17 cellular contexts compared by ENCODE assay signal in genomic region chr16:88830250-88830649, GRCh38. TPM values are rescaled to one million over a fixed set of nuclear protein-coding genes. Genes with fewer than 3 reads are reported as not detected.
DNase-seq lines count a peak whose midpoint lies in the region; ATAC-seq and TF ChIP-seq lines count a peak whose summit lies in the region.
"Had no signal": no experiment of that assay in that cellular context is flagged by ENCODE, and none has a peak within 500 bp of the region (broad histone marks: within the 10 kb centered on the region; RNA-seq: fewer than 3 reads in every experiment).

No MANE protein-coding gene starts in this region.

- H3K14ac ChIP-seq in mesenchymal stem cell (ENCODE audit: low read length in 2 of 2), result no peak overlapping the region

- H4K8ac ChIP-seq in mesenchymal stem cell (ENCODE audit: low read length), result no peak overlapping the region

- no peaks in the 10 kb centered on the region for H3K4me1 Mint-ChIP-seq in WTC11
- H3K4me1 Mint-ChIP-seq: CD8-positive, alpha-beta memory T cell had no signal

- H3K4ac ChIP-seq in mesenchymal stem cell (ENCODE audit: low read depth in 1 of 2, low read length in 2 of 2), result no peak overlapping the region

- no peaks in the 10 kb centered on the region for H3K79me1 ChIP-seq in mesenchymal stem cell (replicated peaks; ENCODE audit: low read length, poor library complexity, severe bottlenecking)

- no peaks in the 10 kb centered on the region for H3K27me3 Mint-ChIP-seq in WTC11 (ENCODE audit: low read depth)
- H3K27me3 Mint-ChIP-seq: CD8-positive, alpha-beta memory T cell had no signal

- CTCF ChIA-PET in WTC11 (lab: Charles Lee), result interaction anchor here (0.7 to 1.3 kb wide), 3 partner anchors 93 to 337 kb away, joined by 6 read pairs; no protein-coding TSS in a partner anchor

- H3K4me1 ChIP-seq in cardiac muscle cell (ENCODE audit: low read depth) (no peaks in the 10 kb centered on the region), mesenchymal stem cell (ENCODE audit: control insufficient read depth, insufficient read depth, low read depth, low read length) (peaks cover 12% of the 10 kb centered on the region), testis (no peaks in the 10 kb centered on the region), uterus (no peaks in the 10 kb centered on the region)
- H3K4me1 ChIP-seq: BE2C had no signal

- H3K27ac ChIP-seq in cardiac muscle cell, result no peak overlapping the region
- H3K27ac ChIP-seq in mesenchymal stem cell (ENCODE audit: low read length, poor library complexity, severe bottlenecking), result no peak overlapping the region
- no peak overlapping the region for H3K27ac ChIP-seq in testis
- H3K27ac ChIP-seq in uterus, result no peak overlapping the region
- H3K27ac ChIP-seq: KMS-11 had no signal

- H3K9me3 ChIP-seq in cardiac muscle cell (ENCODE audit: low read depth) (no peaks in the 10 kb centered on the region), mesenchymal stem cell (ENCODE audit: control insufficient read depth, low read length) (no peaks in the 10 kb centered on the region), testis (no peaks in the 10 kb centered on the region), uterus (no peaks in the 10 kb centered on the region)
- H3K9me3 ChIP-seq: BE2C had no signal

- POLR2A ChIA-PET in WTC11 (lab: Charles Lee), result interaction anchor here (0.6 to 0.7 kb wide), 2 partner anchors 18 to 228 kb away, joined by 3 to 4 read pairs; no protein-coding TSS in a partner anchor

- H2BK15ac ChIP-seq in mesenchymal stem cell (ENCODE audit: low read depth, poor library complexity, severe bottlenecking), result no peak overlapping the region

- no peak overlapping the region for H3K9ac ChIP-seq in mesenchymal stem cell (ENCODE audit: low read length)
- H3K9ac ChIP-seq: KMS-11 had no signal

- H3K23ac ChIP-seq in mesenchymal stem cell (ENCODE audit: low read length in 2 of 2), result no peak overlapping the region

- peak overlapping the region; percentile 41 for H3K27ac Mint-ChIP-seq in WTC11

- H2BK120ac ChIP-seq in mesenchymal stem cell (ENCODE audit: low read depth, low read length), result no peak overlapping the region

- H3K4me3 ChIP-seq in cardiac muscle cell (no peak overlapping the region), mesenchymal stem cell (ENCODE audit: insufficient read depth in 1 of 2, low read depth in 1 of 2, low read length in 2 of 2) (no peak overlapping the region), testis (no peak overlapping the region), uterus (no peak overlapping the region)

- peaks cover under 1% of the 10 kb centered on the region for H3K36me3 ChIP-seq in cardiac muscle cell
- H3K36me3 ChIP-seq in mesenchymal stem cell (ENCODE audit: control insufficient read depth in 1 of 2, insufficient read depth in 2 of 2, low read depth in 1 of 2, low read length in 2 of 2), result peaks cover 15 to 67% of the 10 kb centered on the region in 2 experiments
- H3K36me3 ChIP-seq in testis (ENCODE audit: low read depth, missing control alignments), result no peaks in the 10 kb centered on the region
- no peaks in the 10 kb centered on the region for H3K36me3 ChIP-seq in uterus
- H3K36me3 ChIP-seq: BE2C had no signal

- H2BK5ac ChIP-seq in mesenchymal stem cell (ENCODE audit: low read depth, low read length, poor library complexity, severe bottlenecking), result no peak overlapping the region

- H3K18ac ChIP-seq in mesenchymal stem cell (ENCODE audit: low read depth in 1 of 2, low read length in 2 of 2), result no peak overlapping the region

- DNase-seq in WTC11 (ENCODE audit: low spot score) (no peak), cardiac muscle cell (ENCODE audit: low read depth in 1 of 2, low spot score in 1 of 2) (peak; percentile 21 to 34), mesenchymal stem cell (peak; percentile 87), testis (peak; percentile 64), DMS 273 treated with DMSO at 0.1 percent for 48 hours (lab: John Stamatoyannopoulos, UW) (no peak), uterus (no peak)
- DNase-seq in activated CD8-positive, alpha-beta memory T cell treated with anti-CD3 and anti-CD28 coated beads, Interleukin-2, amount 50 U/mL, for 4 hours, result no peak
- DNase-seq: BE2C; CD8-positive, alpha-beta memory T cell; NCI-H1105; NCI-H1694 treated with DMSO at 0.1 percent for 48 hours; NCI-H446; NCI-H774 had no signal

- H3K36me3 Mint-ChIP-seq in WTC11, result peaks cover 1% of the 10 kb centered on the region; the same call in 1 of the 2 replicates

- TF ChIP-seq CTCF in WTC11 (IDR thresholded peaks at IDR 0.05) (no peak), cardiac muscle cell (IDR thresholded peaks at IDR 0.05; ENCODE audit: low read depth, low read length) (no peak), testis (IDR thresholded peaks at IDR 0.05) (no peak), uterus (IDR thresholded peaks at IDR 0.05) (no peak)

- H3K27me3 ChIP-seq in cardiac muscle cell (no peaks in the 10 kb centered on the region), mesenchymal stem cell (ENCODE audit: control insufficient read depth in 1 of 2, insufficient read depth in 1 of 2, low read length in 2 of 2) (no peaks in the 10 kb centered on the region), testis (no peaks in the 10 kb centered on the region), uterus (no peaks in the 10 kb centered on the region)
- H3K27me3 ChIP-seq: BE2C had no signal

- ATAC-seq in WTC11 (no peak), GM19328 (IDR thresholded peaks at IDR 0.05; ENCODE audit: unreplicated experiment) (no peak)

- H3K4me3 Mint-ChIP-seq in WTC11, result no peak overlapping the region

- no peaks in the 10 kb centered on the region for H3K9me3 Mint-ChIP-seq in WTC11
- H3K9me3 Mint-ChIP-seq: CD8-positive, alpha-beta memory T cell had no signal

- H2BK12ac ChIP-seq in mesenchymal stem cell (ENCODE audit: low read length in 2 of 2), result no peak overlapping the region

- 11% methylated on average over 10 of the region's 11 CpGs for WGBS in mesenchymal stem cell
- 56 to 64% methylated on average over 11 of the region's 11 CpGs for WGBS in testis, 2 donors

- H3K4me2 ChIP-seq in mesenchymal stem cell (ENCODE audit: low read length, poor library complexity, severe bottlenecking), result no peak overlapping the region
- H3K4me2 ChIP-seq: KMS-11 had no signal

- no peak overlapping the region for H2AFZ ChIP-seq in mesenchymal stem cell (ENCODE audit: low read depth, low read length)

- intact Hi-C loops in testis (cut with DNase I; ENCODE audit: low total_unique reads) (no loop called here), uterus (cut with DNase I; ENCODE audit: low total_unique reads) (no loop called here)

- H4K91ac ChIP-seq in mesenchymal stem cell (ENCODE audit: low read length), result no peak overlapping the region

- TF ChIP-seq POLR2A in testis (IDR thresholded peaks at IDR 0.05) (no peak), uterus (IDR thresholded peaks at IDR 0.05) (no peak)

- no peak overlapping the region for H2AK5ac ChIP-seq in mesenchymal stem cell (ENCODE audit: low read length, severe bottlenecking)

RNA-seq across cellular contexts. Expression of gene APRT, which starts 18.5 kb away (rescaled TPM):
- total RNA-seq in WTC11 (2021) (272 to 288 TPM (median 282 TPM) in 3 replicates), cardiac muscle cell (123 and 140 TPM in 2 replicates), testis (10 to 100 TPM; 62.1 to 82.1 TPM), uterus (10 to 100 TPM; 32.5 to 82.2 (median 56.3) TPM)
- polyA plus RNA-seq in cardiac muscle cell (169 and 193 TPM in 2 replicates), testis (ENCODE audit: insufficient read depth, low read depth, low replicate concordance) (86.0 TPM)
- 157 TPM for polyA plus RNA-seq in mesenchymal stem cell (2013, experiment 1 of 2)
- polyA plus RNA-seq in mesenchymal stem cell (2013, experiment 2 of 2), result 164 TPM

RNA-seq across cellular contexts. Expression of gene GALNS, which starts 26.5 kb away (rescaled TPM):
- total RNA-seq in WTC11 (2021) (23.0 to 29.5 TPM (median 25.8 TPM) in 3 replicates), cardiac muscle cell (28.3 and 29.5 TPM in 2 replicates), testis (10 to 100 TPM; 65.3 to 94.4 TPM), uterus (10 to 100 TPM in 2 of 4 donors, 1 to 10 TPM in 2; 1.8 to 36.2 (median 16.4) TPM)
- polyA plus RNA-seq in cardiac muscle cell (23.4 and 31.0 TPM in 2 replicates), testis (ENCODE audit: insufficient read depth, low read depth, low replicate concordance) (55.9 TPM)
- polyA plus RNA-seq in mesenchymal stem cell (2013, experiment 1 of 2), result 34.8 TPM
- polyA plus RNA-seq in mesenchymal stem cell (2013, experiment 2 of 2), result 32.9 TPM

RNA-seq across cellular contexts. Expression of gene CDT1, which starts 26.7 kb away (rescaled TPM):
- total RNA-seq in WTC11 (2021) (142 to 154 TPM (median 149 TPM) in 3 replicates), cardiac muscle cell (24.5 and 29.6 TPM in 2 replicates), testis (10 to 100 TPM; 14.9 to 19.1 TPM), uterus (1 to 10 TPM in 1 of 4 donors, under 1 TPM in 1, not detected in 2; 0.34 to 6.6 TPM)
- polyA plus RNA-seq in cardiac muscle cell (15.9 and 17.9 TPM in 2 replicates), testis (ENCODE audit: insufficient read depth, low read depth, low replicate concordance) (11.9 TPM)
- polyA plus RNA-seq in mesenchymal stem cell (2013, experiment 1 of 2), result 3.1 TPM
- 3.0 TPM for polyA plus RNA-seq in mesenchymal stem cell (2013, experiment 2 of 2)

RNA-seq across cellular contexts. Expression of gene TRAPPC2L, which starts 26.7 kb away (rescaled TPM):
- total RNA-seq in WTC11 (2021) (63.1 to 82.0 TPM (median 64.5 TPM) in 3 replicates), cardiac muscle cell (30.9 and 42.0 TPM in 2 replicates), testis (10 to 100 TPM; 58.3 to 59.8 TPM), uterus (100 to 1,000 TPM in 1 of 4 donors, 10 to 100 TPM in 3; 21.5 to 680 (median 70.6) TPM)
- polyA plus RNA-seq in cardiac muscle cell (114 and 130 TPM in 2 replicates), testis (ENCODE audit: insufficient read depth, low read depth, low replicate concordance) (216 TPM)
- polyA plus RNA-seq in mesenchymal stem cell (2013, experiment 1 of 2), result 111 TPM
- polyA plus RNA-seq in mesenchymal stem cell (2013, experiment 2 of 2), result 108 TPM

RNA-seq across cellular contexts. Expression of gene PABPN1L, which starts 36.2 kb away (rescaled TPM):
- total RNA-seq in WTC11 (2021) (not detected in 3 replicates), cardiac muscle cell (not detected in 2 replicates), testis (under 1 TPM in 1 of 2 donors, not detected in 1; 0.93 TPM), uterus (not detected)
- polyA plus RNA-seq in cardiac muscle cell (0.32 TPM in 1 of 2 replicates, not detected in the other), testis (ENCODE audit: insufficient read depth, low read depth, low replicate concordance) (0.34 TPM)
- not detected for polyA plus RNA-seq in mesenchymal stem cell (2013, experiment 1 of 2)
- polyA plus RNA-seq in mesenchymal stem cell (2013, experiment 2 of 2), result not detected
- total RNA-seq: CD8-positive, alpha-beta memory T cell; MCF 10A had no signal
- polyA plus RNA-seq: AG04450; CD8-positive, alpha-beta memory T cell had no signal

Comparison
In these comparisons a context has a peak if more than half of its experiments do, and no peak if none do; other contexts are left out.
1. DNase-seq: peak in cardiac muscle cell (2 of 2), mesenchymal stem cell (single experiment) and testis (single experiment); none in WTC11 (single experiment), activated CD8-positive, alpha-beta memory T cell treated with anti-CD3 and anti-CD28 coated beads, Interleukin-2, amount 50 U/mL, for 4 hours (single experiment), DMS 273 treated with DMSO at 0.1 percent for 48 hours (single experiment) and uterus (0 of 2).